ENCODE assay signal across 17 cellular contexts in genomic region chr5:54862036-54862435, GRCh38.
A peak's percentile ranks its signal among the peaks of the same experiment; 100 is the strongest.
DNase-seq lines count a peak whose midpoint lies in the region; ATAC-seq, FAIRE-seq and TF ChIP-seq lines count a peak whose summit lies in the region.
"Had no signal": no experiment of that assay in that cellular context is flagged by ENCODE, and none has a peak within 500 bp of the region (broad histone marks: within the 10 kb centered on the region; RNA-seq: fewer than 3 reads in every experiment).

No MANE protein-coding gene starts in this region.

- no peak for FAIRE-seq in H1 (lab: Jason Lieb, UNC)

- H4K20me1 ChIP-seq in PC-9 (ENCODE audit: insufficient read depth), result no peaks in the 10 kb centered on the region
- no peaks in the 10 kb centered on the region for H4K20me1 ChIP-seq in H1 (replicated peaks in 1 of 2; ENCODE audit: control insufficient read depth in 1 of 2, insufficient read depth in 2 of 2, low read length in 2 of 2)
- H4K20me1 ChIP-seq: BLaER1 treated with 17β-estradiol and CSF1 and Interleukin-3, amounts not matched to agents 10 nM and 100 nM had no signal

- TF ChIP-seq POLR2A in H1 (IDR thresholded peaks at IDR 0.05; ENCODE audit: control extremely low read depth in 1 of 2, low read depth in 2 of 2, low read length in 2 of 2), result no peak

- H3K79me1 ChIP-seq in H1 (ENCODE audit: low read depth, low read length), result no peaks in the 10 kb centered on the region

- H2BK12ac ChIP-seq in H1 (ENCODE audit: low read depth, low read length), result no peak overlapping the region

- peaks cover 6% of the 10 kb centered on the region for H3K4me1 Mint-ChIP-seq in activated naive CD8-positive, alpha-beta T cell treated with anti-CD3 and anti-CD28 coated beads, Interleukin-2, amount 50 U/mL, for 24 hours
- peaks cover 6% of the 10 kb centered on the region for H3K4me1 Mint-ChIP-seq in activated naive CD8-positive, alpha-beta T cell treated with anti-CD3 and anti-CD28 coated beads for 36 hours
- H3K4me1 Mint-ChIP-seq in progenitor cell of endocrine pancreas (ENCODE audit: low read depth), result peaks cover 5% of the 10 kb centered on the region
- H3K4me1 Mint-ChIP-seq in natural killer cell, result peaks cover 2% of the 10 kb centered on the region in 2 donors

- H3K4ac ChIP-seq in H1 (replicated peaks; ENCODE audit: insufficient read length, low read depth, low read length), result no peak overlapping the region

- H2BK120ac ChIP-seq in H1 (replicated peaks; ENCODE audit: low read depth, low read length), result no peak overlapping the region

- no peak overlapping the region for H2BK5ac ChIP-seq in H1 (ENCODE audit: low read depth, low read length)

- CTCF ChIA-PET in PC-9 (lab: Charles Lee), result no interaction called here
- CTCF ChIA-PET in H1 (lab: Charles Lee; ENCODE audit: partially characterized antibody), result interaction anchor here (1.1 kb wide), 1 partner anchor 345 kb away, joined by 5 read pairs; the partner anchor contains the start of gene SNX18

- H3K4me2 ChIP-seq in PC-9, result peak overlapping the region; percentile 34; the same call in 1 of the 2 replicates
- H3K4me2 ChIP-seq in H1 (ENCODE audit: insufficient read depth in 1 of 2, low read depth in 2 of 2, low read length in 2 of 2), result no peak overlapping the region
- H3K4me2 ChIP-seq: BLaER1 treated with 17β-estradiol and CSF1 and Interleukin-3, amounts not matched to agents 10 nM and 100 nM had no signal

- H3K14ac ChIP-seq in H1 (ENCODE audit: insufficient read length), result no peak overlapping the region

- no peak overlapping the region for H4K91ac ChIP-seq in H1 (replicated peaks; ENCODE audit: insufficient read length, low read length)

- H3K4me3 ChIP-seq in PC-9, result no peak overlapping the region
- H3K4me3 ChIP-seq in H1 (ENCODE audit: extremely low read depth in 1 of 4, insufficient read depth in 2 of 4, low read depth in 3 of 4, low read length in 4 of 4), result no peak overlapping the region
- H3K4me3 ChIP-seq: BLaER1 treated with 17β-estradiol and CSF1 and Interleukin-3, amounts not matched to agents 10 nM and 100 nM had no signal

- TF ChIP-seq RAD21 in H1 (IDR thresholded peaks at IDR 0.05 in 1 of 2, conservative IDR thresholded peaks at IDR 0.05 in 1 of 2; ENCODE audit: low read depth in 2 of 2, low read length in 2 of 2), result no peak

- H3K4me3 Mint-ChIP-seq in activated naive CD8-positive, alpha-beta T cell treated with anti-CD3 and anti-CD28 coated beads, Interleukin-2, amount 50 U/mL, for 24 hours, result no peak overlapping the region
- no peak overlapping the region for H3K4me3 Mint-ChIP-seq in activated naive CD8-positive, alpha-beta T cell treated with anti-CD3 and anti-CD28 coated beads for 36 hours
- H3K4me3 Mint-ChIP-seq in progenitor cell of endocrine pancreas (ENCODE audit: low read depth), result no peak overlapping the region
- no peak overlapping the region for H3K4me3 Mint-ChIP-seq in natural killer cell

- BruUV-seq in PC-9 (replicated peaks; lab: Mats Ljungman, UMichigan), result no TSS peak

- no peak for TF ChIP-seq CTCF in PC-9 (conservative IDR thresholded peaks at IDR 0.05)
- TF ChIP-seq CTCF in H1 (IDR thresholded peaks at IDR 0.05; ENCODE audit: control extremely low read depth in 1 of 3, insufficient read depth in 1 of 3, low read depth in 1 of 3, low read length in 3 of 3), result no peak
- no peak for TF ChIP-seq CTCF in progenitor cell of endocrine pancreas (IDR thresholded peaks at IDR 0.05; ENCODE audit: unreplicated experiment)
- TF ChIP-seq CTCF in GM13976 (IDR thresholded peaks at IDR 0.05; ENCODE audit: borderline replicate concordance, control extremely low read depth, extremely low read depth, insufficient read depth, missing control alignments), result no peak
- no peak for TF ChIP-seq CTCF in natural killer cell (IDR thresholded peaks at IDR 0.05)

- peak overlapping the region; percentile 3 for H3K27ac Mint-ChIP-seq in activated naive CD8-positive, alpha-beta T cell treated with anti-CD3 and anti-CD28 coated beads, Interleukin-2, amount 50 U/mL, for 24 hours
- no peak overlapping the region for H3K27ac Mint-ChIP-seq in activated naive CD8-positive, alpha-beta T cell treated with anti-CD3 and anti-CD28 coated beads for 36 hours
- peak overlapping the region; percentile 1 for H3K27ac Mint-ChIP-seq in progenitor cell of endocrine pancreas
- no peak overlapping the region for H3K27ac Mint-ChIP-seq in natural killer cell

- no peaks in the 10 kb centered on the region for H3K27me3 ChIP-seq in PC-9 (ENCODE audit: insufficient read depth, low read depth)
- H3K27me3 ChIP-seq in H1 (replicated peaks in 1 of 4; ENCODE audit: control insufficient read depth in 3 of 4, extremely low read depth in 1 of 4, insufficient read depth in 3 of 4, low read length in 3 of 4), result peaks cover 0 to 1% (median 0%) of the 10 kb centered on the region in 4 experiments; a peak in 1 of 7 replicates
- H3K27me3 ChIP-seq: BLaER1 treated with 17β-estradiol and CSF1 and Interleukin-3, amounts not matched to agents 10 nM and 100 nM had no signal

- in situ Hi-C loops in GM13976 (cut with MboI; ENCODE audit: low sequenced_read_pairs, unreplicated experiment), result no loop called here

- no peak overlapping the region for H2AK5ac ChIP-seq in H1 (ENCODE audit: low read depth, low read length)

- no peak overlapping the region for H2BK20ac ChIP-seq in H1 (ENCODE audit: low read length)

- H3K27ac ChIP-seq in PC-9 (no peak overlapping the region), H1 (ENCODE audit: low read depth, low read length) (no peak overlapping the region)
- H3K27ac ChIP-seq: 22Rv1; BLaER1 treated with 17β-estradiol and CSF1 and Interleukin-3, amounts not matched to agents 10 nM and 100 nM had no signal

- no peak overlapping the region for H4K8ac ChIP-seq in H1 (ENCODE audit: extremely low read depth, insufficient read depth, low read length)

- H3K9me3 ChIP-seq in PC-9 (ENCODE audit: insufficient read depth, low read depth), result 0 out of 2 replicates have a peak, but pooled peaks cover 5% of the 10 kb centered on the region
- peaks cover 0 to 9% of the 10 kb centered on the region in 2 experiments; a peak in 3 of 4 replicates for H3K9me3 ChIP-seq in H1 (ENCODE audit: insufficient read depth in 2 of 2, low read depth in 1 of 2, low read length in 1 of 2)

- H2AFZ ChIP-seq in PC-9 (no peak overlapping the region), H1 (ENCODE audit: low read length) (0 out of 2 replicates have a peak overlapping the region, but pooled peaks have one; percentile 67)

- no peak for ATAC-seq in activated naive CD8-positive, alpha-beta T cell treated with anti-CD3 and anti-CD28 coated beads, Interleukin-2, amount 50 U/mL, for 24 hours
- ATAC-seq in natural killer cell, result no peak
- ATAC-seq: Panc1 had no signal

- H3K9me2 ChIP-seq in PC-9 (ENCODE audit: insufficient read depth), result no peaks in the 10 kb centered on the region

- no peaks in the 10 kb centered on the region; the same call in 1 of the 2 replicates for H3K23me2 ChIP-seq in H1 (ENCODE audit: low read depth, low read length)

- WGBS in H1 (ENCODE audit: extremely low coverage in 1 of 2, insufficient coverage in 1 of 2, insufficient read length in 1 of 2, insufficient replicate concordance in 2 of 2, low coverage in 1 of 2, low lambda C conversion rate in 2 of 2, missing lambda C conversion rate in 1 of 2), 2 experiments, result 87% methylated on average over 7 of the region's 7 CpGs; no CpG with 5 or more reads in 1 of the 2 experiments

- H3K18ac ChIP-seq in H1 (ENCODE audit: extremely low read depth, low read length), result no peak overlapping the region

- POLR2A ChIA-PET in PC-9 (lab: Charles Lee; ENCODE audit: unreplicated experiment), result no interaction called here
- POLR2A ChIA-PET in H1 (lab: Charles Lee; ENCODE audit: partially characterized antibody), result no interaction called here

- no peak for DNase-seq in activated naive CD8-positive, alpha-beta T cell treated with anti-CD3 and anti-CD28 coated beads, Interleukin-2, amount 50 U/mL, for 24 hours
- DNase-seq in activated naive CD8-positive, alpha-beta T cell treated with anti-CD3 and anti-CD28 coated beads for 36 hours, result no peak
- DNase-seq in PC-9 (no peak), H1 (ENCODE audit: low read depth in 1 of 2, low spot score in 2 of 2) (no peak), progenitor cell of endocrine pancreas (ENCODE audit: low spot score, unreplicated experiment) (no peak), GM13976 (ENCODE audit: low spot score) (no peak), NCI-H2029 treated with DMSO at 0.1 percent for 48 hours (lab: John Stamatoyannopoulos, UW) (no peak), natural killer cell (no peak)
- DNase-seq: DMS 273 treated with DMSO at 0.1 percent for 48 hours, GOT3, NCI-H1092 treated with DMSO at 0.1 percent for 48 hours, NCI-H1694, NCI-H748 treated with DMSO at 0.1 percent for 48 hours, SIG-M5 had no signal

- H3K27me3 Mint-ChIP-seq in activated naive CD8-positive, alpha-beta T cell treated with anti-CD3 and anti-CD28 coated beads, Interleukin-2, amount 50 U/mL, for 24 hours, result peaks cover 51% of the 10 kb centered on the region
- peaks cover 38% of the 10 kb centered on the region for H3K27me3 Mint-ChIP-seq in activated naive CD8-positive, alpha-beta T cell treated with anti-CD3 and anti-CD28 coated beads for 36 hours
- H3K27me3 Mint-ChIP-seq in progenitor cell of endocrine pancreas (peaks cover 7% of the 10 kb centered on the region), natural killer cell (ENCODE audit: low read depth in 2 of 2) (peaks cover 3 to 20% of the 10 kb centered on the region in 2 donors)

- H3K4me1 ChIP-seq in PC-9 (replicated peaks; ENCODE audit: insufficient read depth) (peaks cover 13% of the 10 kb centered on the region), H1 (replicated peaks in 1 of 4; ENCODE audit: control insufficient read depth in 3 of 4, insufficient read depth in 4 of 4, low read length in 3 of 4) (no peaks in the 10 kb centered on the region)

- H3K9ac ChIP-seq in H1 (replicated peaks in 1 of 4; ENCODE audit: extremely low read depth in 1 of 4, low read depth in 3 of 4, low read length in 3 of 4), result no peak overlapping the region
- H3K9ac ChIP-seq: BLaER1 treated with 17β-estradiol and CSF1 and Interleukin-3, amounts not matched to agents 10 nM and 100 nM had no signal

- no peaks in the 10 kb centered on the region for H3F3A ChIP-seq in PC-9 (ENCODE audit: insufficient read depth, low read depth)

- H2BK15ac ChIP-seq in H1 (ENCODE audit: low read length), result no peak overlapping the region

- H3K36me3 ChIP-seq in PC-9 (ENCODE audit: low read depth), result no peaks in the 10 kb centered on the region
- no peaks in the 10 kb centered on the region for H3K36me3 ChIP-seq in H1 (ENCODE audit: control insufficient read depth in 2 of 4, insufficient read depth in 4 of 4, low read length in 3 of 4)
- H3K36me3 ChIP-seq: BLaER1 treated with 17β-estradiol and CSF1 and Interleukin-3, amounts not matched to agents 10 nM and 100 nM had no signal

- no peak overlapping the region for H3K23ac ChIP-seq in H1 (ENCODE audit: insufficient read length)

- H3K36me3 Mint-ChIP-seq in activated naive CD8-positive, alpha-beta T cell treated with anti-CD3 and anti-CD28 coated beads, Interleukin-2, amount 50 U/mL, for 24 hours (ENCODE audit: low read depth), result peaks cover 5% of the 10 kb centered on the region
- H3K36me3 Mint-ChIP-seq in activated naive CD8-positive, alpha-beta T cell treated with anti-CD3 and anti-CD28 coated beads for 36 hours, result peaks cover 15% of the 10 kb centered on the region
- H3K36me3 Mint-ChIP-seq in progenitor cell of endocrine pancreas (ENCODE audit: insufficient read depth) (peaks cover 1% of the 10 kb centered on the region), natural killer cell (peaks cover 6% of the 10 kb centered on the region)

- H4K5ac ChIP-seq in H1 (ENCODE audit: insufficient read length, low read depth, low read length), result no peak overlapping the region

- no peak overlapping the region for H3K56ac ChIP-seq in H1 (replicated peaks; ENCODE audit: insufficient read length, low read depth, low read length)

- no peak for TF ChIP-seq EP300 in H1 (IDR thresholded peaks at IDR 0.05; ENCODE audit: borderline replicate concordance in 1 of 2, low read depth in 2 of 2, low read length in 2 of 2)

- intact Hi-C loops in PC-9 (cut with micrococcal nuclease; ENCODE audit: unreplicated experiment), result no loop called here
- intact Hi-C loops in natural killer cell (cut with micrococcal nuclease), result loop anchor here (10.0 kb wide), 1 partner anchor 547 kb away; the partner anchor contains the start of gene ARL15

- H3K79me2 ChIP-seq in PC-9 (ENCODE audit: low read depth) (0 out of 2 replicates have a peak, but pooled peaks cover 3% of the 10 kb centered on the region), H1 (ENCODE audit: control insufficient read depth in 1 of 2, insufficient read depth in 2 of 2, low read length in 2 of 2) (no peaks in the 10 kb centered on the region)

- peaks cover 29% of the 10 kb centered on the region for H3K9me3 Mint-ChIP-seq in activated naive CD8-positive, alpha-beta T cell treated with anti-CD3 and anti-CD28 coated beads, Interleukin-2, amount 50 U/mL, for 24 hours
- peaks cover 23% of the 10 kb centered on the region for H3K9me3 Mint-ChIP-seq in activated naive CD8-positive, alpha-beta T cell treated with anti-CD3 and anti-CD28 coated beads for 36 hours
- H3K9me3 Mint-ChIP-seq in progenitor cell of endocrine pancreas (ENCODE audit: low read depth), result peaks cover 23% of the 10 kb centered on the region
- H3K9me3 Mint-ChIP-seq in natural killer cell, result peaks cover 2% of the 10 kb centered on the region in 2 donors

Comparison
In these comparisons a context has a peak if more than half of its experiments do, and no peak if none do; other contexts are left out.
1. H3K27ac Mint-ChIP-seq: peak in activated naive CD8-positive, alpha-beta T cell treated with anti-CD3 and anti-CD28 coated beads, Interleukin-2, amount 50 U/mL, for 24 hours (single experiment) and progenitor cell of endocrine pancreas (single experiment); none in activated naive CD8-positive, alpha-beta T cell treated with anti-CD3 and anti-CD28 coated beads for 36 hours (single experiment) and natural killer cell (0 of 2).